8 cellular contexts compared by ENCODE assay signal in the genomic region with DNA sequence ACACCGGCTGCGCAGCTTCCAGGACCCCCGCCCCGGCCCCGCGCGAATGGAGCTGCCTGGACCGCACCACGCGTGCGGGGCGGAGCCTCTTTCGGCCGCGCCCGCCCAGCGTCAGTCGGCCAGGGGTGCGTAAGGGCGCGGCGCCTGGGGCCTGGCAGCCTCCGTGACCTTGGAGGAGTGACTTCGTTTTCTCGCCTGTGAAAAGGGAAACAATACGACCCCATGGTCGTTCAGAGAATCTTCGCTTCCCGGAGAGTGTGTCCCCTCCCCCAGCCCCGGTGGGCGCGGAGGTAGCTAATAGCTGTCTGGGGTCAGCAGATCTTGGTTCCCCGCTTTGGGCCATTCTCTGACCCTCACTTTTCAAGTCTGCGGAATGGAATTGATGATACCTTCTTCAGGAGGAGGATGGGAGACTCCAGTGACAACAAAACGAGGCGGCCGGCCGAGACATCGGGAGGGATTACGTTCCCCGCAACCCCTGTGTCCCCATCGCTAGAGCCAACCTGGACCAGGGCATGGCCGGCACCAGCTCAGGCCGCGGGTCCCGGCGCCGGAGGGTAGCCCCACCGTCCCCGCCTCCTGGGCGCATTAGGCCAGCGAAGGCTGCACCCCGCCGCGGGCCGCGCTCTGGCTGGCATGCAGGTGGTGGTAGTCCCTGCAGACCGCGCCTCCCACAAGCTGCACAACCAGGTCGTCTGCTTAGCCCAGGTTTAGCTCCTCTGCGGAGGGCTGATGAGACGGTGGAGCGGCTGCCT. TPM values are rescaled to one million over a fixed set of nuclear protein-coding genes. Genes with fewer than 3 reads are reported as not detected.
A peak's percentile ranks its signal among the peaks of the same experiment; 100 is the strongest.
DNase-seq lines count a peak whose midpoint lies in the region; ATAC-seq, FAIRE-seq and TF ChIP-seq lines count a peak whose summit lies in the region.

No MANE protein-coding gene starts in this region.

- under 1% methylated on average over 63 of the region's 63 CpGs for WGBS in HUES64

- peaks cover 26% of the 10 kb centered on the region; the same call in 1 of the 2 replicates for H3K27me3 ChIP-seq in HUES64 (ENCODE audit: insufficient read depth, low read length)
- no peaks in the 10 kb centered on the region for H3K27me3 ChIP-seq in foreskin keratinocyte
- no peaks in the 10 kb centered on the region for H3K27me3 ChIP-seq in neutrophil

- H3K9me3 Mint-ChIP-seq in Calu3 (ENCODE audit: low read depth, unreplicated experiment): no peaks in the 10 kb centered on the region

- H3K36me3 Mint-ChIP-seq in Calu3 (ENCODE audit: insufficient read depth, unreplicated experiment): peaks cover 63% of the 10 kb centered on the region

- H3K4me1 ChIP-seq in HUES64 (ENCODE audit: insufficient read depth, low read length): peaks cover 16% of the 10 kb centered on the region
- peaks cover 22% of the 10 kb centered on the region for H3K4me1 ChIP-seq in foreskin keratinocyte
- peaks cover 79 to 91% of the 10 kb centered on the region in 2 experiments for H3K4me1 ChIP-seq in neutrophil (ENCODE audit: control insufficient read depth in 1 of 2, insufficient read depth in 1 of 2, low read depth in 1 of 2, low read length in 1 of 2)

- H3K27ac Mint-ChIP-seq in Calu3 (ENCODE audit: unreplicated experiment): peak overlapping the region; percentile 84

- TF ChIP-seq CTCF in Calu3 (IDR thresholded peaks at IDR 0.05; ENCODE audit: unreplicated experiment) (no peak), foreskin keratinocyte (conservative IDR thresholded peaks at IDR 0.05) (no peak), neutrophil (IDR thresholded peaks at IDR 0.05) (no peak)

- peak overlapping the region; percentile 72 for H3K9ac ChIP-seq in HUES64 (ENCODE audit: low read depth, low read length)

- H3K9me3 ChIP-seq in HUES64 (ENCODE audit: insufficient read depth, low read depth, low read length): no peaks in the 10 kb centered on the region
- H3K9me3 ChIP-seq in neutrophil: no peaks in the 10 kb centered on the region

- DNase-seq in Calu3: peak; percentile 80
- peak; percentile 42 for DNase-seq in RPMI7951 (ENCODE audit: low read depth)
- peak; percentile 91 for DNase-seq in activated effector memory CD4-positive, alpha-beta T cell treated with anti-CD3 and anti-CD28 coated beads, Interleukin-2, amount 50 U/mL, for 16 hours
- DNase-seq in foreskin keratinocyte: peak in 1 of 2 donors; percentile 63
- DNase-seq in urothelium cell line (ENCODE audit: low spot score): peak; percentile 71

- CTCF ChIA-PET in Calu3 (lab: Charles Lee): interaction anchor here (0.6 kb wide), 2 partner anchors 10 to 59 kb away, joined by 3 read pairs; no protein-coding TSS in a partner anchor

- no peaks in the 10 kb centered on the region for H3K27me3 Mint-ChIP-seq in Calu3 (ENCODE audit: unreplicated experiment)

- H3K36me3 ChIP-seq in HUES64 (ENCODE audit: insufficient read depth, low read length) (no peaks in the 10 kb centered on the region), neutrophil (no peaks in the 10 kb centered on the region)

- H3K4me1 Mint-ChIP-seq in Calu3 (ENCODE audit: low read depth, unreplicated experiment): peaks cover 81% of the 10 kb centered on the region

- intact Hi-C loops in Calu3 (cut with micrococcal nuclease; ENCODE audit: unreplicated experiment): loop anchor here (5.0 kb wide), 1 partner anchor 69 kb away; the partner anchor contains the start of gene GPRIN1

- H3K27ac ChIP-seq in HUES64 (ENCODE audit: low read depth, low read length): peak overlapping the region; percentile 54; the same call in 1 of the 2 replicates
- peak overlapping the region; percentile 85 for H3K27ac ChIP-seq in foreskin keratinocyte
- peak overlapping the region; percentile 100 for H3K27ac ChIP-seq in neutrophil

- peak; percentile 60 for ATAC-seq in GM21423 (IDR thresholded peaks at IDR 0.05; ENCODE audit: unreplicated experiment)
- ATAC-seq in foreskin keratinocyte: peak; percentile 40

- peak overlapping the region; percentile 84 for H3K4me3 Mint-ChIP-seq in Calu3 (ENCODE audit: low read depth, unreplicated experiment)

- BruUV-seq in Calu3 (replicated peaks; lab: Mats Ljungman, UMichigan): TSS peak; percentile 56

- H3K4me3 ChIP-seq in HUES64 (ENCODE audit: low read length): peak overlapping the region; percentile 77
- H3K4me3 ChIP-seq in neutrophil (ENCODE audit: low read depth in 1 of 2, low read length in 1 of 2): peak overlapping the region; percentile 75 to 92

- no peak for FAIRE-seq in urothelium cell line (lab: Jason Lieb, UNC)

RNA-seq across cellular contexts. Expression of gene CDHR2, which starts 5.5 kb away (rescaled TPM):
- total RNA-seq in Calu3 (2022) (7.8 and 13.3 TPM in 2 replicates), foreskin keratinocyte (0.04 and 0.27 TPM in 2 replicates)
- not detected for polyA plus RNA-seq in HUES64 (2013, experiment 1 of 2)
- not detected for polyA plus RNA-seq in HUES64 (2013, experiment 2 of 2)
- total RNA-seq in RPMI7951 (2014; rRNA removed; shearing (Covaris generic)): not detected in 2 replicates
- 0.03 TPM in 1 of 2 replicates, not detected in the other for polyA plus RNA-seq in foreskin keratinocyte

RNA-seq across cellular contexts. Expression of gene RNF44, which starts 6.4 kb away (rescaled TPM):
- total RNA-seq in Calu3 (2022) (76.9 and 82.3 TPM in 2 replicates), foreskin keratinocyte (12.5 and 15.3 TPM in 2 replicates)
- polyA plus RNA-seq in HUES64 (2013, experiment 1 of 2): 78.2 TPM
- polyA plus RNA-seq in HUES64 (2013, experiment 2 of 2): 93.8 TPM
- total RNA-seq in RPMI7951 (2014; rRNA removed; shearing (Covaris generic)): 1.6 and 2.5 TPM in 2 replicates
- polyA plus RNA-seq in foreskin keratinocyte: 12.1 and 12.7 TPM in 2 replicates
